ENCODE assay signal across 9 cellular contexts in the genomic region with DNA sequence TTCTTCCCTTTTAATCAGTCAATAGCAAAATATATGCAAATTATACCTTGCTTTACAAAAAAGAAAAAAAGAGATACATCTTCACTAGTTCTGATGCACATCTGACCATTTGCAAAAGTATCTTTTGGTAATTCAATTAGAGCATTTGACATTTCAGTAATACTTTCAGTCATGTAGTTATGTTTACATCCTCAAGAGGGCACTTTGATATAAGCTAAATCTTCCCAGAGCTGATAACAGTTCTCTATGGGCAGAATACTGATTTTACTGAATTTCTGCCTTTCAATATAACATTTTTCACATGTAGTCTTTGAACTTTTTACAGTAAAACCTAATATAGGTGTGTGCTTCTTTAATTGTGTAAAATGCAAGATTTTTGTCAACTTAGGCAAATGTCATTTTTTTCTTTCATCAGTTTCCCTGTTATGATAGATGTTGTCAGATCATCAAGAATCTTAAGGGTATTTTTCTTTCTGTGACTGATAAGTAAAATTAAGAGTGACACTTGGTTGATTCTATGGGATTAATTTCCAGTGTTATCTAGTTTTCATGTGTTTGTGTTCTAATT.
DNase-seq lines count a peak whose midpoint lies in the region; ATAC-seq and TF ChIP-seq lines count a peak whose summit lies in the region.
"Had no signal": no experiment of that assay in that cellular context is flagged by ENCODE, and none has a peak within 500 bp of the region (broad histone marks: within the 10 kb centered on the region; RNA-seq: fewer than 3 reads in every experiment).

No MANE protein-coding gene starts in this region.

- TF ChIP-seq CTCF in thyroid gland (IDR thresholded peaks at IDR 0.05): peak in 4 of 6 experiments; percentile 24 to 66 (median 60)

- no peak overlapping the region for H3K27ac ChIP-seq in thyroid gland
- H3K27ac ChIP-seq: SJCRH30 had no signal

- no peaks in the 10 kb centered on the region for H3K4me1 ChIP-seq in thyroid gland
- H3K4me1 ChIP-seq: SJCRH30 had no signal

- no peaks in the 10 kb centered on the region for H3K27me3 ChIP-seq in thyroid gland
- H3K27me3 ChIP-seq: SJCRH30 had no signal

- no peaks in the 10 kb centered on the region for H3K36me3 ChIP-seq in thyroid gland
- H3K36me3 ChIP-seq: SJCRH30 had no signal

- H3K4me3 ChIP-seq in thyroid gland (replicated peaks in 1 of 3): no peak overlapping the region
- H3K4me3 ChIP-seq: SJCRH30 had no signal

- ATAC-seq in GM21619 (IDR thresholded peaks at IDR 0.05; ENCODE audit: unreplicated experiment): peak; percentile 79
- no peak for ATAC-seq in HG02571 (IDR thresholded peaks at IDR 0.05; ENCODE audit: unreplicated experiment)

- H3K9me3 ChIP-seq in thyroid gland: no peaks in the 10 kb centered on the region
- H3K9me3 ChIP-seq: SJCRH30 had no signal

- TF ChIP-seq POLR2A in thyroid gland (IDR thresholded peaks at IDR 0.05): no peak

- DNase-seq in EL: peak; percentile 13
- DNase-seq in LHCN-M2 (ENCODE audit: low read depth): peak; percentile 4
- peak; percentile 27 for DNase-seq in SHP77 treated with DMSO at 0.1 percent for 48 hours (lab: John Stamatoyannopoulos, UW)
- DNase-seq in foreskin melanocyte: peak; percentile 18
- no peak for DNase-seq in thyroid gland
- DNase-seq in stimulated activated naive CD4-positive, alpha-beta T cell treated with Interleukin-2 at 50 U/mL for 16 hours (lab: John Stamatoyannopoulos, UW): no peak

- intact Hi-C loops in thyroid gland (cut with DNase I): no loop called here

Comparison
In these comparisons a context has a peak if more than half of its experiments do, and no peak if none do; other contexts are left out.
1. DNase-seq: peak in EL (single experiment), LHCN-M2 (single experiment), SHP77 treated with DMSO at 0.1 percent for 48 hours (single experiment) and foreskin melanocyte (single experiment); none in thyroid gland (0 of 2) and stimulated activated naive CD4-positive, alpha-beta T cell treated with Interleukin-2 at 50 U/mL for 16 hours (single experiment).